Comparison of ENCODE assay signal across 8 cellular contexts in the genomic region with DNA sequence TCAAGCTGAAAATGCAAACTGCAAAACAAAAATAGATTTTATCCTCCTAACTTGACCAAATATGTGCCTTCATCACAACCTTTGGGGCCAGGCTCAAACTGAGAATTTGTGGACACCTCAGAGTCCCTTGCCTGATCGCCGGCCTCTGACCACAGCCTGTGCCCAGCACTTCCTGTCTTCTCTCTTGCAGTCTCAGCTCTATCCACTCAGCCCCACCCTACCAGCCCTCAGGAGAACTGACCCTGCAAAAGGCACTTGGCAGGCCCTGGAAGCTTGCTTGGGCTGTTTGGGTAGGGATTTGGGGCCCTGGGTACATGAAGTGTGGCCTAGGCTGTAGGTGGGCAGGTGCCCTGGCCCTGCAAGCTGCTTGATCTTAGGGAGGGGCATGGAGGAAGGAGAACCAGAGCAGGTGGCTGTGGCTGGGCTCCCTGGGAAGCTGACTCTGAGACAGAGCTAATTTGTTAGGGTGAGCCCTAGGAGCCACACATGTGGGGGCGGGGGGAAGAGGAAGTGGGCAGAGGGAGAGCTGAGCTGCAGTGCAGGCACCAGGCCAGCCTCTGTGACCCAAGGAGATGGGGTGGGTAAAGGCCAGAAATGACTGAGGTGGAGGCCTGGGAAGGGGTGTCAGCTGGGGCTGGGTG. TPM values are rescaled to one million over a fixed set of nuclear protein-coding genes. Genes with fewer than 3 reads are reported as not detected.
DNase-seq lines count a peak whose midpoint lies in the region; ATAC-seq lines count a peak whose summit lies in the region.

No MANE protein-coding gene starts in this region.

- no peaks in the 10 kb centered on the region for H3K36me3 Mint-ChIP-seq in CD4-positive, alpha-beta memory T cell
- no peaks in the 10 kb centered on the region for H3K36me3 Mint-ChIP-seq in activated naive CD8-positive, alpha-beta T cell treated with anti-CD3 and anti-CD28 coated beads for 36 hours
- H3K36me3 Mint-ChIP-seq in natural killer cell treated with Interleukin-12 subunit alpha and Interleukin-12 subunit beta and Interleukin-15 and Interleukin-18, amount 100 ng/mL, for 72 hours: no peaks in the 10 kb centered on the region

- H3K27me3 ChIP-seq in CD4-positive, alpha-beta memory T cell (ENCODE audit: insufficient read depth, low read length): no peaks in the 10 kb centered on the region
- no peaks in the 10 kb centered on the region for H3K27me3 ChIP-seq in effector memory CD4-positive, alpha-beta T cell (replicated peaks; ENCODE audit: control insufficient read depth, insufficient read depth, low read length, poor library complexity, severe bottlenecking)

- no peak for DNase-seq in CD4-positive, alpha-beta memory T cell
- peak; percentile 44 for DNase-seq in KG1 (lab: John Stamatoyannopoulos, UW)
- DNase-seq in activated naive CD8-positive, alpha-beta T cell treated with anti-CD3 and anti-CD28 coated beads for 36 hours: peak; percentile 25
- DNase-seq in natural killer cell treated with Interleukin-12 subunit alpha and Interleukin-12 subunit beta and Interleukin-15 and Interleukin-18, amount 100 ng/mL, for 72 hours (ENCODE audit: low spot score): peak; percentile 65
- no peak for DNase-seq in NCI-H446 (lab: John Stamatoyannopoulos, UW)
- DNase-seq in effector memory CD4-positive, alpha-beta T cell: no peak

- H3K9me3 Mint-ChIP-seq in CD4-positive, alpha-beta memory T cell: peaks cover 0 to 2% (median 0%) of the 10 kb centered on the region in 8 donors
- H3K9me3 Mint-ChIP-seq in activated naive CD8-positive, alpha-beta T cell treated with anti-CD3 and anti-CD28 coated beads for 36 hours: no peaks in the 10 kb centered on the region
- no peaks in the 10 kb centered on the region for H3K9me3 Mint-ChIP-seq in natural killer cell treated with Interleukin-12 subunit alpha and Interleukin-12 subunit beta and Interleukin-15 and Interleukin-18, amount 100 ng/mL, for 72 hours

- peak overlapping the region in 4 of 7 donors; percentile 3 to 67 (median 47) for H3K27ac Mint-ChIP-seq in CD4-positive, alpha-beta memory T cell
- no peak overlapping the region for H3K27ac Mint-ChIP-seq in activated naive CD8-positive, alpha-beta T cell treated with anti-CD3 and anti-CD28 coated beads for 36 hours
- peak overlapping the region; percentile 33 to 70 for H3K27ac Mint-ChIP-seq in natural killer cell treated with Interleukin-12 subunit alpha and Interleukin-12 subunit beta and Interleukin-15 and Interleukin-18, amount 100 ng/mL, for 72 hours

- peaks cover 9 to 47% of the 10 kb centered on the region in 2 donors for H3K27me3 Mint-ChIP-seq in CD4-positive, alpha-beta memory T cell
- H3K27me3 Mint-ChIP-seq in activated naive CD8-positive, alpha-beta T cell treated with anti-CD3 and anti-CD28 coated beads for 36 hours: peaks cover 50% of the 10 kb centered on the region
- H3K27me3 Mint-ChIP-seq in natural killer cell treated with Interleukin-12 subunit alpha and Interleukin-12 subunit beta and Interleukin-15 and Interleukin-18, amount 100 ng/mL, for 72 hours: peaks cover 6 to 13% of the 10 kb centered on the region in 2 donors

- peaks cover 19 to 43% (median 30%) of the 10 kb centered on the region in 4 donors for H3K4me1 Mint-ChIP-seq in CD4-positive, alpha-beta memory T cell
- H3K4me1 Mint-ChIP-seq in activated naive CD8-positive, alpha-beta T cell treated with anti-CD3 and anti-CD28 coated beads for 36 hours: peaks cover 14% of the 10 kb centered on the region
- H3K4me1 Mint-ChIP-seq in natural killer cell treated with Interleukin-12 subunit alpha and Interleukin-12 subunit beta and Interleukin-15 and Interleukin-18, amount 100 ng/mL, for 72 hours (ENCODE audit: low read depth in 2 of 2): peaks cover 31 to 35% of the 10 kb centered on the region in 2 donors

- intact Hi-C loops in CD4-positive, alpha-beta memory T cell (cut with micrococcal nuclease): loop anchor here (5.0 kb wide), 1 partner anchor 57 kb away; a partner anchor contains a TSS

- POLR2A ChIA-PET in CD4-positive, alpha-beta memory T cell (lab: Charles Lee; ENCODE audit: partially characterized antibody): interaction anchor here (1.0 to 3.9 kb wide), 4 partner anchors 23 to 59 kb away, joined by 3 to 14 read pairs (median 10); a partner anchor contains a TSS

- H3K27ac ChIP-seq in CD4-positive, alpha-beta memory T cell (ENCODE audit: low read depth, low read length): no peak overlapping the region
- H3K27ac ChIP-seq in effector memory CD4-positive, alpha-beta T cell (ENCODE audit: insufficient read depth, low read length, poor library complexity, severe bottlenecking): no peak overlapping the region

- peak overlapping the region in 7 of 8 donors; percentile 37 to 86 (median 71) for H3K4me3 Mint-ChIP-seq in CD4-positive, alpha-beta memory T cell
- no peak overlapping the region for H3K4me3 Mint-ChIP-seq in activated naive CD8-positive, alpha-beta T cell treated with anti-CD3 and anti-CD28 coated beads for 36 hours
- peak overlapping the region; percentile 81 for H3K4me3 Mint-ChIP-seq in natural killer cell treated with Interleukin-12 subunit alpha and Interleukin-12 subunit beta and Interleukin-15 and Interleukin-18, amount 100 ng/mL, for 72 hours

- CTCF ChIA-PET in CD4-positive, alpha-beta memory T cell (lab: Charles Lee; ENCODE audit: partially characterized antibody): interaction anchor here (0.7 to 20.4 kb wide), 14 partner anchors 10 to 631 kb away, joined by 3 to 688 read pairs (median 4); no protein-coding TSS in a partner anchor

- H3K9me3 ChIP-seq in CD4-positive, alpha-beta memory T cell (ENCODE audit: control insufficient read depth in 1 of 2, low read length in 2 of 2): no peaks in the 10 kb centered on the region
- no peaks in the 10 kb centered on the region for H3K9me3 ChIP-seq in effector memory CD4-positive, alpha-beta T cell (ENCODE audit: control insufficient read depth, low read length)

- H3K4me3 ChIP-seq in CD4-positive, alpha-beta memory T cell (ENCODE audit: low read length in 2 of 2): no peak overlapping the region
- H3K4me3 ChIP-seq in effector memory CD4-positive, alpha-beta T cell (ENCODE audit: insufficient read depth, low read depth, low read length, poor library complexity, severe bottlenecking): no peak overlapping the region

- H3K36me3 ChIP-seq in CD4-positive, alpha-beta memory T cell (ENCODE audit: insufficient read depth, low read length): no peaks in the 10 kb centered on the region
- no peaks in the 10 kb centered on the region for H3K36me3 ChIP-seq in effector memory CD4-positive, alpha-beta T cell (ENCODE audit: control insufficient read depth, insufficient read depth, low read length)

- peak; percentile 57 to 75 for ATAC-seq in natural killer cell treated with Interleukin-12 subunit alpha and Interleukin-12 subunit beta and Interleukin-15 and Interleukin-18, amount 100 ng/mL, for 72 hours
- ATAC-seq in HG03025 (IDR thresholded peaks at IDR 0.05; ENCODE audit: low FRiP score, unreplicated experiment): no peak
- ATAC-seq in GM21390 (IDR thresholded peaks at IDR 0.05; ENCODE audit: unreplicated experiment): no peak

- peaks cover 18% of the 10 kb centered on the region for H3K4me1 ChIP-seq in CD4-positive, alpha-beta memory T cell (ENCODE audit: insufficient read depth, low read length)
- H3K4me1 ChIP-seq in effector memory CD4-positive, alpha-beta T cell (ENCODE audit: control insufficient read depth, insufficient read depth, low read length, poor library complexity, severe bottlenecking): peaks cover 20% of the 10 kb centered on the region

RNA-seq across cellular contexts. Expression of a gene that starts 8.6 kb away (rescaled TPM):
- total RNA-seq in CD4-positive, alpha-beta memory T cell: 1 to 10 TPM; 1.2 to 1.5 TPM
- not detected for polyA plus RNA-seq in CD4-positive, alpha-beta memory T cell
- total RNA-seq in activated naive CD8-positive, alpha-beta T cell treated with anti-CD3 and anti-CD28 coated beads for 36 hours: not detected
- not detected for total RNA-seq in natural killer cell treated with Interleukin-12 subunit alpha and Interleukin-12 subunit beta and Interleukin-15 and Interleukin-18, amount 100 ng/mL, for 72 hours

RNA-seq across cellular contexts. Expression of a gene that starts 58.7 kb away (rescaled TPM):
- total RNA-seq in CD4-positive, alpha-beta memory T cell: 10 to 100 TPM; 44.6 to 45.3 TPM
- 10 to 100 TPM; 49.2 to 66.9 TPM for polyA plus RNA-seq in CD4-positive, alpha-beta memory T cell
- total RNA-seq in activated naive CD8-positive, alpha-beta T cell treated with anti-CD3 and anti-CD28 coated beads for 36 hours: 10 to 100 TPM; 91.6 to 92.0 TPM
- total RNA-seq in natural killer cell treated with Interleukin-12 subunit alpha and Interleukin-12 subunit beta and Interleukin-15 and Interleukin-18, amount 100 ng/mL, for 72 hours: 10 to 100 TPM; 50.7 to 75.7 TPM

RNA-seq across cellular contexts. Expression of a gene that starts 58.8 kb away (rescaled TPM):
- total RNA-seq in CD4-positive, alpha-beta memory T cell: 10 to 100 TPM; 40.1 to 41.9 TPM
- polyA plus RNA-seq in CD4-positive, alpha-beta memory T cell: 10 to 100 TPM; 35.4 to 36.1 TPM
- total RNA-seq in activated naive CD8-positive, alpha-beta T cell treated with anti-CD3 and anti-CD28 coated beads for 36 hours: 10 to 100 TPM; 39.1 to 39.5 TPM
- 100 to 1,000 TPM in 1 of 2 donors, 10 to 100 TPM in 1; 63.8 to 122 TPM for total RNA-seq in natural killer cell treated with Interleukin-12 subunit alpha and Interleukin-12 subunit beta and Interleukin-15 and Interleukin-18, amount 100 ng/mL, for 72 hours

Comparison
In these comparisons a context has a peak if more than half of its experiments do, and no peak if none do; other contexts are left out.
1. DNase-seq: peak in KG1 (single experiment), activated naive CD8-positive, alpha-beta T cell treated with anti-CD3 and anti-CD28 coated beads for 36 hours (single experiment) and natural killer cell treated with Interleukin-12 subunit alpha and Interleukin-12 subunit beta and Interleukin-15 and Interleukin-18, amount 100 ng/mL, for 72 hours (single experiment); none in CD4-positive, alpha-beta memory T cell (0 of 5), NCI-H446 (0 of 2) and effector memory CD4-positive, alpha-beta T cell (0 of 3).
2. ATAC-seq: peak in natural killer cell treated with Interleukin-12 subunit alpha and Interleukin-12 subunit beta and Interleukin-15 and Interleukin-18, amount 100 ng/mL, for 72 hours (2 of 2); none in HG03025 (single experiment) and GM21390 (single experiment).